In the genomic region with DNA sequence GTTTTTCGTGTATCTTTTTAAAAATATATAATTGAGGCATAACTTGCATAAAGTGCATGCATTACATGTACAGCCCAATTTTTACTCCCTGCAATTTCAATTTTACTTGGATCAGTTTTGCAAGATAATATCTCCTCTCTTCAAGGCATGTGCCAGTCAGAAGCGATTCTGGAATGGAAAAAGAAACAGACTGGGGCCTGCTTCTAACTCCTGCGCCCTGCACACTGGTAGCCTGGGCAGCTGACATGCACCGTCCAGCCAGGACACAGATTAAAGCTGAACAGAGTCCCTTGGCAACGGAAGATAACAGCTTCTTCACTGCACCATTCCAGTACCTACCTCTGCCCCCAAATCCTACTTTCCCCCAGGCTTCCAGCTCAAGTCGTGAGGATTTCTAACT, we compare ENCODE assay signal across 1 cellular context.
TF ChIP-seq lines count a peak whose summit lies in the region.

No MANE protein-coding gene starts in this region.

TF ChIP-seq in SK-N-SH treated with all-trans-retinoic acid at 6 μM for 48 hours, 23 proteins besides CTCF, POLR2A, EP300 and RAD21:
- TF ChIP-seq ZNF70 (CRISPR knock-in tag; IDR thresholded peaks at IDR 0.05), result no peak
- TF ChIP-seq, protein P1, sequence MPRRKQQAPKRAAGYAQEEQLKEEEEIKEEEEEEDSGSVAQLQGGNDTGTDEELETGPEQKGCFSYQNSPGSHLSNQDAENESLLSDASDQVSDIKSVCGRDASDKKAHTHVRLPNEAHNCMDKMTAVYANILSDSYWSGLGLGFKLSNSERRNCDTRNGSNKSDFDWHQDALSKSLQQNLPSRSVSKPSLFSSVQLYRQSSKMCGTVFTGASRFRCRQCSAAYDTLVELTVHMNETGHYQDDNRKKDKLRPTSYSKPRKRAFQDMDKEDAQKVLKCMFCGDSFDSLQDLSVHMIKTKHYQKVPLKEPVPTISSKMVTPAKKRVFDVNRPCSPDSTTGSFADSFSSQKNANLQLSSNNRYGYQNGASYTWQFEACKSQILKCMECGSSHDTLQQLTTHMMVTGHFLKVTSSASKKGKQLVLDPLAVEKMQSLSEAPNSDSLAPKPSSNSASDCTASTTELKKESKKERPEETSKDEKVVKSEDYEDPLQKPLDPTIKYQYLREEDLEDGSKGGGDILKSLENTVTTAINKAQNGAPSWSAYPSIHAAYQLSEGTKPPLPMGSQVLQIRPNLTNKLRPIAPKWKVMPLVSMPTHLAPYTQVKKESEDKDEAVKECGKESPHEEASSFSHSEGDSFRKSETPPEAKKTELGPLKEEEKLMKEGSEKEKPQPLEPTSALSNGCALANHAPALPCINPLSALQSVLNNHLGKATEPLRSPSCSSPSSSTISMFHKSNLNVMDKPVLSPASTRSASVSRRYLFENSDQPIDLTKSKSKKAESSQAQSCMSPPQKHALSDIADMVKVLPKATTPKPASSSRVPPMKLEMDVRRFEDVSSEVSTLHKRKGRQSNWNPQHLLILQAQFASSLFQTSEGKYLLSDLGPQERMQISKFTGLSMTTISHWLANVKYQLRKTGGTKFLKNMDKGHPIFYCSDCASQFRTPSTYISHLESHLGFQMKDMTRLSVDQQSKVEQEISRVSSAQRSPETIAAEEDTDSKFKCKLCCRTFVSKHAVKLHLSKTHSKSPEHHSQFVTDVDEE (CRISPR knock-in tag; IDR thresholded peaks at IDR 0.05), result peak; percentile 54
- no peak for TF ChIP-seq ARNTL (CRISPR knock-in tag; IDR thresholded peaks at IDR 0.05; ENCODE audit: borderline replicate concordance, low read depth)
- no peak for TF ChIP-seq ESRRG (CRISPR knock-in tag; IDR thresholded peaks at IDR 0.05)
- TF ChIP-seq SNAI2 (CRISPR knock-in tag; IDR thresholded peaks at IDR 0.05), result no peak; the same call in 1 of the 2 replicates
